In the genomic region with DNA sequence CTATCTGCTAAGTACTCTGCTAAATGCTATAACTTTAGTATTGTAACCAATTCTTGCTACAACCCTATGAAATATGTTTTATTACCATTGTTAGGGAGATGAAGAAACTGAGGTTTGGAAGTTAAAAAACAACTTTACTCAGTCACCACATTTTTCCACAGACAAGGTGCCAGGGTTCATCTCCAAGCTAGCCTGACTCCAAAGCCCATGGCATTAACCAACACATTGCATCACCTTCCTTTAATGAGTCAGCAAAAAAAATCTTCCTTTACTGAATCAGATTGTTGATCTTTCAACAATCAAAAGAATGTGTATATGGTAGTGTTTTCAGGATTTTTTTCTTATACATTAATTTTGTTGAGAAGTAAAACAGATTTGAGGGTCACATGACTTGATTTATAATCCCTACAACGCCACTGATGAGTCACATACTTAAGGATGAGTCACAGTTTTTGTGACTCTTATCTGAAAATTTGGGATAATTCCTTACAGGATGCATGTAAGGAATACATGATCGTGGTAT, we compare ENCODE assay signal across 1 cellular context.
TF ChIP-seq lines count a peak whose summit lies in the region.

No MANE protein-coding gene starts in this region.

TF ChIP-seq in K562, 482 proteins besides CTCF, POLR2A, EP300 and RAD21 (continued from another document and continues in another):
- TF ChIP-seq, protein P1, sequence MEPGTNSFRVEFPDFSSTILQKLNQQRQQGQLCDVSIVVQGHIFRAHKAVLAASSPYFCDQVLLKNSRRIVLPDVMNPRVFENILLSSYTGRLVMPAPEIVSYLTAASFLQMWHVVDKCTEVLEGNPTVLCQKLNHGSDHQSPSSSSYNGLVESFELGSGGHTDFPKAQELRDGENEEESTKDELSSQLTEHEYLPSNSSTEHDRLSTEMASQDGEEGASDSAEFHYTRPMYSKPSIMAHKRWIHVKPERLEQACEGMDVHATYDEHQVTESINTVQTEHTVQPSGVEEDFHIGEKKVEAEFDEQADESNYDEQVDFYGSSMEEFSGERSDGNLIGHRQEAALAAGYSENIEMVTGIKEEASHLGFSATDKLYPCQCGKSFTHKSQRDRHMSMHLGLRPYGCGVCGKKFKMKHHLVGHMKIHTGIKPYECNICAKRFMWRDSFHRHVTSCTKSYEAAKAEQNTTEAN (CRISPR knock-in tag; IDR thresholded peaks at IDR 0.05): no peak
- no peak for TF ChIP-seq CBX3 (IDR thresholded peaks at IDR 0.05; ENCODE audit: borderline replicate concordance in 1 of 2, low read length in 2 of 2)
- TF ChIP-seq CUX1 (CRISPR knock-in tag; IDR thresholded peaks at IDR 0.05): no peak
- TF ChIP-seq, protein P2, sequence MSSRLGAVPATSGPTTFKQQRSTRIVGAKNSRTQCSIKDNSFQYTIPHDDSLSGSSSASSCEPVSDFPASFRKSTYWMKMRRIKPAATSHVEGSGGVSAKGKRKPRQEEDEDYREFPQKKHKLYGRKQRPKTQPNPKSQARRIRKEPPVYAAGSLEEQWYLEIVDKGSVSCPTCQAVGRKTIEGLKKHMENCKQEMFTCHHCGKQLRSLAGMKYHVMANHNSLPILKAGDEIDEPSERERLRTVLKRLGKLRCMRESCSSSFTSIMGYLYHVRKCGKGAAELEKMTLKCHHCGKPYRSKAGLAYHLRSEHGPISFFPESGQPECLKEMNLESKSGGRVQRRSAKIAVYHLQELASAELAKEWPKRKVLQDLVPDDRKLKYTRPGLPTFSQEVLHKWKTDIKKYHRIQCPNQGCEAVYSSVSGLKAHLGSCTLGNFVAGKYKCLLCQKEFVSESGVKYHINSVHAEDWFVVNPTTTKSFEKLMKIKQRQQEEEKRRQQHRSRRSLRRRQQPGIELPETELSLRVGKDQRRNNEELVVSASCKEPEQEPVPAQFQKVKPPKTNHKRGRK (tag; IDR thresholded peaks at IDR 0.05): no peak
- no peak for TF ChIP-seq BRCA1 (IDR thresholded peaks at IDR 0.05)
- TF ChIP-seq BRCA1 (CRISPR knock-in tag; IDR thresholded peaks at IDR 0.05): no peak
- no peak for TF ChIP-seq BMI1 (IDR thresholded peaks at IDR 0.05; ENCODE audit: low read length)
- TF ChIP-seq ZBTB9 (CRISPR knock-in tag; IDR thresholded peaks at IDR 0.05): 0 out of 2 replicates have a peak, but pooled peaks have one; percentile 36
- no peak for TF ChIP-seq ARHGAP35 (IDR thresholded peaks at IDR 0.05; ENCODE audit: partially characterized antibody)
- TF ChIP-seq XRCC4 (IDR thresholded peaks at IDR 0.05; ENCODE audit: extremely low read depth, insufficient read depth, insufficient read length): no peak
- TF ChIP-seq CCAR2 (IDR thresholded peaks at IDR 0.05; ENCODE audit: low read depth, low read length): no peak
- TF ChIP-seq KDM1A (IDR thresholded peaks at IDR 0.05): peak; percentile 89 to 91
- peak; percentile 100 for TF ChIP-seq ZNF316 (IDR thresholded peaks at IDR 0.05)
- TF ChIP-seq SRSF3 (IDR thresholded peaks at IDR 0.05; ENCODE audit: insufficient read depth, low read length): no peak
- no peak for TF ChIP-seq RNF219 (CRISPR knock-in tag; IDR thresholded peaks at IDR 0.05)
- TF ChIP-seq STAG1 (CRISPR knock-in tag; IDR thresholded peaks at IDR 0.05; ENCODE audit: borderline replicate concordance): no peak
- TF ChIP-seq IFI16 (CRISPR knock-in tag; IDR thresholded peaks at IDR 0.05): no peak
- TF ChIP-seq NEUROD1 (IDR thresholded peaks at IDR 0.05; ENCODE audit: borderline replicate concordance, low read depth, low read length, partially characterized antibody): peak; percentile 12
- peak; percentile 68 for TF ChIP-seq ZNF395 (CRISPR knock-in tag; IDR thresholded peaks at IDR 0.05)
- no peak for TF ChIP-seq XRCC5 (IDR thresholded peaks at IDR 0.05; ENCODE audit: low read depth, low read length)
- no peak for TF ChIP-seq SRSF7 (optimal IDR thresholded peaks at IDR 0.05; ENCODE audit: low read depth, low read length)
- TF ChIP-seq KDM2B (CRISPR knock-in tag; IDR thresholded peaks at IDR 0.05): no peak
- TF ChIP-seq DIDO1 (tag; IDR thresholded peaks at IDR 0.05; ENCODE audit: low read depth): no peak
- no peak for TF ChIP-seq NELFE (IDR thresholded peaks at IDR 0.05; ENCODE audit: insufficient read depth, insufficient read length)
- no peak for TF ChIP-seq MXI1 (IDR thresholded peaks at IDR 0.05; ENCODE audit: low read depth, low read length)
- 0 out of 2 replicates have a peak, but pooled peaks have one; percentile 20 for TF ChIP-seq PML (IDR thresholded peaks at IDR 0.05; ENCODE audit: low read length)
- TF ChIP-seq ZNF133 (CRISPR knock-in tag; IDR thresholded peaks at IDR 0.05): no peak
- TF ChIP-seq ETV1 (tag; conservative IDR thresholded peaks at IDR 0.05; ENCODE audit: low read depth): peak; percentile 56; the same call in 1 of the 2 replicates
- no peak for TF ChIP-seq ILK (tag; IDR thresholded peaks at IDR 0.05; ENCODE audit: borderline replicate concordance, low read depth)
- TF ChIP-seq, protein P3, sequence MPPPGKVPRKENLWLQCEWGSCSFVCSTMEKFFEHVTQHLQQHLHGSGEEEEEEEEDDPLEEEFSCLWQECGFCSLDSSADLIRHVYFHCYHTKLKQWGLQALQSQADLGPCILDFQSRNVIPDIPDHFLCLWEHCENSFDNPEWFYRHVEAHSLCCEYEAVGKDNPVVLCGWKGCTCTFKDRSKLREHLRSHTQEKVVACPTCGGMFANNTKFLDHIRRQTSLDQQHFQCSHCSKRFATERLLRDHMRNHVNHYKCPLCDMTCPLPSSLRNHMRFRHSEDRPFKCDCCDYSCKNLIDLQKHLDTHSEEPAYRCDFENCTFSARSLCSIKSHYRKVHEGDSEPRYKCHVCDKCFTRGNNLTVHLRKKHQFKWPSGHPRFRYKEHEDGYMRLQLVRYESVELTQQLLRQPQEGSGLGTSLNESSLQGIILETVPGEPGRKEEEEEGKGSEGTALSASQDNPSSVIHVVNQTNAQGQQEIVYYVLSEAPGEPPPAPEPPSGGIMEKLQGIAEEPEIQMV (tag; conservative IDR thresholded peaks at IDR 0.05; ENCODE audit: low read depth): 0 out of 2 replicates have a peak, but pooled peaks have one; percentile 27
- TF ChIP-seq NBN (IDR thresholded peaks at IDR 0.05; ENCODE audit: low read depth): peak; percentile 86; the same call in 1 of the 2 replicates
- TF ChIP-seq, protein P4, sequence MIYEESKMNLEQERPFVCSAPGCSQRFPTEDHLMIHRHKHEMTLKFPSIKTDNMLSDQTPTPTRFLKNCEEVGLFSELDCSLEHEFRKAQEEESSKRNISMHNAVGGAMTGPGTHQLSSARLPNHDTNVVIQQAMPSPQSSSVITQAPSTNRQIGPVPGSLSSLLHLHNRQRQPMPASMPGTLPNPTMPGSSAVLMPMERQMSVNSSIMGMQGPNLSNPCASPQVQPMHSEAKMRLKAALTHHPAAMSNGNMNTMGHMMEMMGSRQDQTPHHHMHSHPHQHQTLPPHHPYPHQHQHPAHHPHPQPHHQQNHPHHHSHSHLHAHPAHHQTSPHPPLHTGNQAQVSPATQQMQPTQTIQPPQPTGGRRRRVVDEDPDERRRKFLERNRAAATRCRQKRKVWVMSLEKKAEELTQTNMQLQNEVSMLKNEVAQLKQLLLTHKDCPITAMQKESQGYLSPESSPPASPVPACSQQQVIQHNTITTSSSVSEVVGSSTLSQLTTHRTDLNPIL (CRISPR knock-in tag; IDR thresholded peaks at IDR 0.05): no peak
- no peak for TF ChIP-seq EZH2 (IDR thresholded peaks at IDR 0.05; ENCODE audit: borderline replicate concordance, low read depth, low read length)
